In genomic region chr16:57357330-57358151, GRCh38 we compare ENCODE assay signal across 1 cellular context.
TF ChIP-seq lines count a peak whose summit lies in the region.

No MANE protein-coding gene starts in this region.

TF ChIP-seq in HepG2, 621 proteins besides CTCF, POLR2A, EP300 and RAD21:
- TF ChIP-seq MNT (IDR thresholded peaks at IDR 0.05) (peak; percentile 91), TARDBP (CRISPR knock-in tag; IDR thresholded peaks at IDR 0.05) (no peak), TCF7 (IDR thresholded peaks at IDR 0.05; ENCODE audit: low read depth) (peak; percentile 50; the same call in 1 of the 2 replicates), ZFX (CRISPR knock-in tag; IDR thresholded peaks at IDR 0.05; ENCODE audit: low read depth) (peak; percentile 51), NR2F6 (IDR thresholded peaks at IDR 0.05) (0 out of 2 replicates have a peak, but pooled peaks have one; percentile 11), NR2F6 (CRISPR knock-in tag; IDR thresholded peaks at IDR 0.05) (no peak), FUBP1 (CRISPR knock-in tag; IDR thresholded peaks at IDR 0.05; ENCODE audit: borderline replicate concordance) (no peak), MTF2 (CRISPR knock-in tag; IDR thresholded peaks at IDR 0.05; ENCODE audit: borderline replicate concordance) (no peak), EHMT2 (IDR thresholded peaks at IDR 0.05; ENCODE audit: borderline replicate concordance, low read depth, low read length) (no peak), HNF4A (CRISPR knock-in tag; IDR thresholded peaks at IDR 0.05) (0 out of 2 replicates have a peak, but pooled peaks have one; percentile 7), ZNF687 (CRISPR knock-in tag; IDR thresholded peaks at IDR 0.05) (peak; percentile 39; the same call in 1 of the 2 replicates), NFIC (IDR thresholded peaks at IDR 0.05; ENCODE audit: low read length) (no peak), HNF1A (IDR thresholded peaks at IDR 0.05; ENCODE audit: low read depth) (no peak), HNF1A (CRISPR knock-in tag; IDR thresholded peaks at IDR 0.05; ENCODE audit: borderline replicate concordance) (0 out of 2 replicates have a peak, but pooled peaks have one; percentile 38), ZMYM2 (CRISPR knock-in tag; IDR thresholded peaks at IDR 0.05) (no peak), HES4 (CRISPR knock-in tag; IDR thresholded peaks at IDR 0.05; ENCODE audit: borderline replicate concordance) (0 out of 2 replicates have a peak, but pooled peaks have one; percentile 56), ZNF354B (CRISPR knock-in tag; IDR thresholded peaks at IDR 0.05) (no peak)
